In genomic region chr3:61681636-61682035, GRCh38 we compare ENCODE assay signal across 17 cellular contexts.
"Had no signal": no experiment of that assay in that cellular context is flagged by ENCODE, and none has a peak within 500 bp of the region (broad histone marks: within the 10 kb centered on the region; RNA-seq: fewer than 3 reads in every experiment).

No MANE protein-coding gene starts in this region.

- H3K9me3 Mint-ChIP-seq: type B pancreatic cell had no signal

- H3K27me3 Mint-ChIP-seq: dendritic cell treated with granulocyte-macrophage colony-stimulating factor and Interleukin-4, amounts not matched to agents 40 ng/mL and 50 ng/mL, for 4 days; effector memory CD8-positive, alpha-beta T cell; type B pancreatic cell had no signal

- H3K4me2 ChIP-seq: hepatocyte had no signal

- H3K9me3 ChIP-seq: esophagus squamous epithelium, gastroesophageal sphincter, left ventricle myocardium inferior, neutrophil had no signal

- H3K36me3 Mint-ChIP-seq: naive thymus-derived CD4-positive, alpha-beta T cell had no signal

- H3K27me3 ChIP-seq: gastroesophageal sphincter, hepatocyte, neutrophil had no signal

- H2AFZ ChIP-seq: hepatocyte had no signal

- H3K36me3 ChIP-seq: esophagus squamous epithelium, gastroesophageal sphincter, left ventricle myocardium inferior, neutrophil had no signal

- H3K4me1 ChIP-seq: gastroesophageal sphincter had no signal

- H3K27ac ChIP-seq: esophagus squamous epithelium, gastroesophageal sphincter, left ventricle myocardium inferior, neutrophil had no signal

- DNase-seq: cerebellar nuclear complex; effector memory CD8-positive, alpha-beta T cell; esophagus squamous epithelium; head of caudate nucleus; kidney; left cardiac atrium; left ventricle myocardium inferior; naive thymus-derived CD4-positive, alpha-beta T cell; posterior cingulate gyrus; stimulated activated naive CD4-positive, alpha-beta T cell treated with Interleukin-2 at 50 U/mL for 16 hours had no signal

- H3K4me1 Mint-ChIP-seq: naive thymus-derived CD4-positive, alpha-beta T cell had no signal

- H3K4me3 Mint-ChIP-seq: dendritic cell treated with granulocyte-macrophage colony-stimulating factor and Interleukin-4, amounts not matched to agents 40 ng/mL and 50 ng/mL, for 4 days; effector memory CD8-positive, alpha-beta T cell; naive thymus-derived CD4-positive, alpha-beta T cell; type B pancreatic cell had no signal

- ATAC-seq: effector memory CD8-positive, alpha-beta T cell; gastroesophageal sphincter; left cardiac atrium; naive thymus-derived CD4-positive, alpha-beta T cell; sciatic nerve had no signal

- H3K4me3 ChIP-seq: esophagus squamous epithelium, gastroesophageal sphincter, hepatocyte, left ventricle myocardium inferior, lung had no signal

- H3K27ac Mint-ChIP-seq: dendritic cell treated with granulocyte-macrophage colony-stimulating factor and Interleukin-4, amounts not matched to agents 40 ng/mL and 50 ng/mL, for 4 days; effector memory CD8-positive, alpha-beta T cell; naive thymus-derived CD4-positive, alpha-beta T cell; type B pancreatic cell had no signal
